ENCODE assay signal across 1 cellular context in genomic region chr2:46136481-46136880, GRCh38.
TF ChIP-seq lines count a peak whose summit lies in the region.

No MANE protein-coding gene starts in this region.

TF ChIP-seq in GM12878, 131 proteins besides CTCF, POLR2A, EP300 and RAD21 (continued from another document):
- TF ChIP-seq, protein P1, sequence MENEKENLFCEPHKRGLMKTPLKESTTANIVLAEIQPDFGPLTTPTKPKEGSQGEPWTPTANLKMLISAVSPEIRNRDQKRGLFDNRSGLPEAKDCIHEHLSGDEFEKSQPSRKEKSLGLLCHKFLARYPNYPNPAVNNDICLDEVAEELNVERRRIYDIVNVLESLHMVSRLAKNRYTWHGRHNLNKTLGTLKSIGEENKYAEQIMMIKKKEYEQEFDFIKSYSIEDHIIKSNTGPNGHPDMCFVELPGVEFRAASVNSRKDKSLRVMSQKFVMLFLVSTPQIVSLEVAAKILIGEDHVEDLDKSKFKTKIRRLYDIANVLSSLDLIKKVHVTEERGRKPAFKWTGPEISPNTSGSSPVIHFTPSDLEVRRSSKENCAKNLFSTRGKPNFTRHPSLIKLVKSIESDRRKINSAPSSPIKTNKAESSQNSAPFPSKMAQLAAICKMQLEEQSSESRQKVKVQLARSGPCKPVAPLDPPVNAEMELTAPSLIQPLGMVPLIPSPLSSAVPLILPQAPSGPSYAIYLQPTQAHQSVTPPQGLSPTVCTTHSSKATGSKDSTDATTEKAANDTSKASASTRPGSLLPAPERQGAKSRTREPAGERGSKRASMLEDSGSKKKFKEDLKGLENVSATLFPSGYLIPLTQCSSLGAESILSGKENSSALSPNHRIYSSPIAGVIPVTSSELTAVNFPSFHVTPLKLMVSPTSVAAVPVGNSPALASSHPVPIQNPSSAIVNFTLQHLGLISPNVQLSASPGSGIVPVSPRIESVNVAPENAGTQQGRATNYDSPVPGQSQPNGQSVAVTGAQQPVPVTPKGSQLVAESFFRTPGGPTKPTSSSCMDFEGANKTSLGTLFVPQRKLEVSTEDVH (IDR thresholded peaks at IDR 0.05; ENCODE audit: low read depth, partially characterized antibody), result no peak
- no peak for TF ChIP-seq FOXM1 (IDR thresholded peaks at IDR 0.05; ENCODE audit: low read depth, low read length)
- TF ChIP-seq, protein P2, sequence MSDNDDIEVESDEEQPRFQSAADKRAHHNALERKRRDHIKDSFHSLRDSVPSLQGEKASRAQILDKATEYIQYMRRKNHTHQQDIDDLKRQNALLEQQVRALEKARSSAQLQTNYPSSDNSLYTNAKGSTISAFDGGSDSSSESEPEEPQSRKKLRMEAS (IDR thresholded peaks at IDR 0.05; ENCODE audit: low read depth, low read length), result no peak
- TF ChIP-seq RB1 (IDR thresholded peaks at IDR 0.05; ENCODE audit: borderline replicate concordance), result no peak
- TF ChIP-seq ZNF24 (IDR thresholded peaks at IDR 0.05), result no peak
- TF ChIP-seq, protein P3, sequence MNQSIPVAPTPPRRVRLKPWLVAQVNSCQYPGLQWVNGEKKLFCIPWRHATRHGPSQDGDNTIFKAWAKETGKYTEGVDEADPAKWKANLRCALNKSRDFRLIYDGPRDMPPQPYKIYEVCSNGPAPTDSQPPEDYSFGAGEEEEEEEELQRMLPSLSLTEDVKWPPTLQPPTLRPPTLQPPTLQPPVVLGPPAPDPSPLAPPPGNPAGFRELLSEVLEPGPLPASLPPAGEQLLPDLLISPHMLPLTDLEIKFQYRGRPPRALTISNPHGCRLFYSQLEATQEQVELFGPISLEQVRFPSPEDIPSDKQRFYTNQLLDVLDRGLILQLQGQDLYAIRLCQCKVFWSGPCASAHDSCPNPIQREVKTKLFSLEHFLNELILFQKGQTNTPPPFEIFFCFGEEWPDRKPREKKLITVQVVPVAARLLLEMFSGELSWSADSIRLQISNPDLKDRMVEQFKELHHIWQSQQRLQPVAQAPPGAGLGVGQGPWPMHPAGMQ (IDR thresholded peaks at IDR 0.05; ENCODE audit: borderline replicate concordance), result no peak
